8 cellular contexts compared by ENCODE assay signal in the genomic region with DNA sequence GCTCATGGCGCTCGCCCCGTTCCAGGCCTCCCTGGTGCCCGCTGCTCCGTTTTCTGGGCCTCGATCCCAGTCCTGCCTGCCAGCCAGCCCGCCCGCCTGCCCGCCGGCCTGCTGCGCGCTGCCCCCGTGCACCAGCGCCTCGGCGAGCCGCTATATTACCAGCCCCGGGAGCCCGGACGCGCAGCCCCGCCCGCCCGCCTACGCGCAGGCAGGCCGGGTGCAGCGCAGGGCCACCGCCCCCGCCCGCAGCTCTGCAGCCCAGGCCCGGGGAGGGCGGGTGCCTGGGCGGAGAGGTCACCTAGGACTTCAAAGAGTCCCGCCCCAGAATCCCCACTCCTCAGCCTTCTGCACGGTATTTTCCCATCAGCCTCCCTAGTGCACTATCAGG. TPM values are rescaled to one million over a fixed set of nuclear protein-coding genes. Genes with fewer than 3 reads are reported as not detected.
DNase-seq lines count a peak whose midpoint lies in the region; ATAC-seq, FAIRE-seq and TF ChIP-seq lines count a peak whose summit lies in the region.

Gene MAOB (minus strand): TSS at position 157 of the 388 bp plus-strand sequence. CDS start 151 bp downstream, at position 6.

- H3K27me3 ChIP-seq in pancreas (no peaks in the 10 kb centered on the region), PC-3 (ENCODE audit: low read length) (no peaks in the 10 kb centered on the region)

- peaks cover 27% of the 10 kb centered on the region for H3K27me3 Mint-ChIP-seq in T-helper 17 cell

- H3K4me1 ChIP-seq in pancreas (no peaks in the 10 kb centered on the region), PC-3 (ENCODE audit: insufficient read depth, low read length) (peaks cover 16% of the 10 kb centered on the region)

- no peaks in the 10 kb centered on the region for H4K20me1 ChIP-seq in PC-3 (ENCODE audit: low read length)

- H3K4me3 ChIP-seq in fibroblast of the aortic adventitia (ENCODE audit: low read depth, low read length) (peak within 1 kb of the TSS; percentile 25), pancreas (peak within 1 kb of the TSS in 2 of 4 donors; percentile 13 to 33), PC-3 (ENCODE audit: low read length) (no peak within 1 kb of the TSS)

- H3K36me3 ChIP-seq in pancreas (no peaks in the 10 kb centered on the region), PC-3 (ENCODE audit: low read depth, low read length) (no peaks in the 10 kb centered on the region)

- TF ChIP-seq CTCF in fibroblast of the aortic adventitia (IDR thresholded peaks at IDR 0.05; ENCODE audit: insufficient read depth, low read length) = no peak
- no peak for TF ChIP-seq CTCF in pancreas (IDR thresholded peaks at IDR 0.05)
- TF ChIP-seq CTCF in PC-3 (conservative IDR thresholded peaks at IDR 0.05; ENCODE audit: low read depth, low read length) = no peak

- no peak within 1 kb of the TSS for H2AFZ ChIP-seq in PC-3 (ENCODE audit: low read length)

- no peak for FAIRE-seq in pancreas (lab: Jason Lieb, UNC)

- H3K27ac ChIP-seq in pancreas (peak within 1 kb of the TSS in 1 of 4 donors; percentile 23), PC-3 (ENCODE audit: low read length) (no peak within 1 kb of the TSS)

- H3K4me3 Mint-ChIP-seq in T-helper 17 cell = peak within 1 kb of the TSS; percentile 12

- H3F3A ChIP-seq in PC-3 (ENCODE audit: low read length, unreplicated experiment) = no peaks in the 10 kb centered on the region

- no TSS peak for BruUV-seq in PC-3 (replicated peaks; lab: Mats Ljungman, UMichigan)

- no peak within 1 kb of the TSS for H3K4me2 ChIP-seq in PC-3 (ENCODE audit: low read length)

- H3K27ac Mint-ChIP-seq in T-helper 17 cell = no peak within 1 kb of the TSS

- H3K36me3 Mint-ChIP-seq in T-helper 17 cell (ENCODE audit: low read depth) = no peaks in the 10 kb centered on the region

- H3K79me2 ChIP-seq in PC-3 (ENCODE audit: low read length) = no peaks in the 10 kb centered on the region

- POLR2A ChIA-PET in PC-3 (lab: Charles Lee; ENCODE audit: unreplicated experiment) = no interaction called here

- DNase-seq in D341Med (ENCODE audit: low spot score) (peak; percentile 56), T-helper 17 cell (no peak), fibroblast of the aortic adventitia (ENCODE audit: low read depth) (no peak), pancreas (peak in 4 of 6 donors; percentile 22 to 71 (median 42)), GM19238 (ENCODE audit: insufficient read length, low spot score) (no peak), PC-3 (no peak)

- no peaks in the 10 kb centered on the region for H3K9me2 ChIP-seq in PC-3 (replicated peaks; ENCODE audit: low read length)

- 1 to 25% methylated on average over 27 to 36 of the region's 36 CpGs for WGBS in pancreas, 2 donors

- CTCF ChIA-PET in PC-3 (lab: Charles Lee) = no interaction called here

- H3K9me3 ChIP-seq in T-helper 17 cell (ENCODE audit: control insufficient read depth, low read length, poor library complexity, severe bottlenecking) = no peaks in the 10 kb centered on the region
- H3K9me3 ChIP-seq in pancreas = no peaks in the 10 kb centered on the region
- no peaks in the 10 kb centered on the region for H3K9me3 ChIP-seq in PC-3 (ENCODE audit: low read length)

- no peak for ATAC-seq in T-helper 17 cell
- peak; percentile 73 to 94 (median 88) for ATAC-seq in pancreas
- no peak for ATAC-seq in GM19324 (IDR thresholded peaks at IDR 0.05; ENCODE audit: low FRiP score, unreplicated experiment)
- ATAC-seq in HG02885 (IDR thresholded peaks at IDR 0.05; ENCODE audit: poor library complexity, unreplicated experiment) = no peak
- ATAC-seq in PC-3 = no peak

- peaks cover 3% of the 10 kb centered on the region for H3K4me1 Mint-ChIP-seq in T-helper 17 cell

- intact Hi-C loops in pancreas (cut with DNase I) (no loop called here), PC-3 (cut with micrococcal nuclease) (no loop called here)

- H3K9ac ChIP-seq in PC-3 (ENCODE audit: low read length) = no peak within 1 kb of the TSS

RNA-seq across cellular contexts. Expression of gene MAOB, which starts in this region (rescaled TPM):
- total RNA-seq in T-helper 17 cell (under 1 TPM in 1 of 2 donors, not detected in 1; 0.10 TPM), fibroblast of the aortic adventitia (ENCODE audit: low replicate concordance) (0.72 TPM in 1 of 2 replicates, not detected in the other), pancreas (10 to 100 TPM in 1 of 6 donors, 1 to 10 TPM in 5; 3.1 to 10.7 (median 5.7) TPM), PC-3 (2014; rRNA removed) (not detected in 2 replicates)
- 10 to 100 TPM in 1 of 2 donors, 1 to 10 TPM in 1; 4.9 to 15.1 TPM for polyA plus RNA-seq in pancreas

Comparison
In these comparisons a context has a peak if more than half of its experiments do, and no peak if none do; other contexts are left out.
1. DNase-seq: peak in D341Med (single experiment) and pancreas (4 of 6); none in T-helper 17 cell (0 of 3), fibroblast of the aortic adventitia (single experiment), GM19238 (single experiment) and PC-3 (single experiment).
2. ATAC-seq: peak in pancreas (4 of 4); none in T-helper 17 cell (single experiment), GM19324 (single experiment), HG02885 (single experiment) and PC-3 (single experiment).